ENCODE assay signal across 15 cellular contexts in genomic region chr2:135791418-135792190, GRCh38. TPM values are rescaled to one million over a fixed set of nuclear protein-coding genes. Genes with fewer than 3 reads are reported as not detected.
DNase-seq lines count a peak whose midpoint lies in the region; ATAC-seq and TF ChIP-seq lines count a peak whose summit lies in the region.
"Had no signal": no experiment of that assay in that cellular context is flagged by ENCODE, and none has a peak within 500 bp of the region (broad histone marks: within the 10 kb centered on the region; RNA-seq: fewer than 3 reads in every experiment).

No MANE protein-coding gene starts in this region.

- peaks cover 0 to 9% (median 0%) of the 10 kb centered on the region in 4 donors for H3K4me1 ChIP-seq in tibial artery
- H3K4me1 ChIP-seq: heart left ventricle, upper lobe of left lung had no signal

- intact Hi-C loops in left ventricle myocardium superior (cut with micrococcal nuclease), result no loop called here
- intact Hi-C loops in tibial artery (cut with DNase I; ENCODE audit: low total_unique reads), result no loop called here

- ATAC-seq in T-helper 17 cell (no peak), left ventricle myocardium superior (no peak), HG02588 (IDR thresholded peaks at IDR 0.05; ENCODE audit: unreplicated experiment) (no peak)
- ATAC-seq in stimulated activated effector memory CD8-positive, alpha-beta T cell treated with anti-CD3 and anti-CD28 coated beads, Interleukin-12 subunit alpha, Interleukin-12 subunit beta, amount 100 ng/mL, for 72 hours, result no peak
- ATAC-seq: heart left ventricle had no signal

- peak overlapping the region; percentile 4 for H3K27ac Mint-ChIP-seq in activated naive CD8-positive, alpha-beta T cell
- no peak overlapping the region for H3K27ac Mint-ChIP-seq in activated naive CD8-positive, alpha-beta T cell treated with anti-CD3 and anti-CD28 coated beads for 36 hours
- no peak overlapping the region for H3K27ac Mint-ChIP-seq in T-helper 17 cell
- H3K27ac Mint-ChIP-seq in stimulated activated effector memory CD8-positive, alpha-beta T cell treated with anti-CD3 and anti-CD28 coated beads, Interleukin-12 subunit alpha, Interleukin-12 subunit beta, amount 100 ng/mL, for 72 hours, result peak overlapping the region; percentile 35

- H3K27ac ChIP-seq in tibial artery, result no peak overlapping the region
- H3K27ac ChIP-seq: heart left ventricle, upper lobe of left lung had no signal

- H3K4me3 Mint-ChIP-seq in activated naive CD8-positive, alpha-beta T cell, result no peak overlapping the region
- H3K4me3 Mint-ChIP-seq in activated naive CD8-positive, alpha-beta T cell treated with anti-CD3 and anti-CD28 coated beads for 36 hours, result no peak overlapping the region
- H3K4me3 Mint-ChIP-seq in T-helper 17 cell, result peak overlapping the region; percentile 8
- H3K4me3 Mint-ChIP-seq in stimulated activated effector memory CD8-positive, alpha-beta T cell treated with anti-CD3 and anti-CD28 coated beads, Interleukin-12 subunit alpha, Interleukin-12 subunit beta, amount 100 ng/mL, for 72 hours, result no peak overlapping the region

- DNase-seq in activated naive CD8-positive, alpha-beta T cell treated with anti-CD3 and anti-CD28 coated beads for 36 hours, result no peak
- DNase-seq in T-helper 17 cell, result no peak
- DNase-seq in fibroblast of the aortic adventitia (ENCODE audit: low read depth), result peak; percentile 40
- DNase-seq in stimulated activated effector memory CD8-positive, alpha-beta T cell treated with anti-CD3 and anti-CD28 coated beads, Interleukin-12 subunit alpha, Interleukin-12 subunit beta, amount 100 ng/mL, for 72 hours (ENCODE audit: low spot score in 2 of 2), result no peak
- no peak for DNase-seq in left ventricle myocardium superior
- no peak for DNase-seq in tibial artery
- DNase-seq: activated naive CD4-positive, alpha-beta T cell; central memory CD4-positive, alpha-beta T cell; heart left ventricle; naive B cell; NCI-H1417; NCI-H446; upper lobe of left lung had no signal

- peaks cover 25% of the 10 kb centered on the region for H3K4me1 Mint-ChIP-seq in activated naive CD8-positive, alpha-beta T cell (ENCODE audit: low read depth)
- peaks cover 32% of the 10 kb centered on the region for H3K4me1 Mint-ChIP-seq in activated naive CD8-positive, alpha-beta T cell treated with anti-CD3 and anti-CD28 coated beads for 36 hours
- H3K4me1 Mint-ChIP-seq in T-helper 17 cell, result peaks cover 7% of the 10 kb centered on the region
- H3K4me1 Mint-ChIP-seq in stimulated activated effector memory CD8-positive, alpha-beta T cell treated with anti-CD3 and anti-CD28 coated beads, Interleukin-12 subunit alpha, Interleukin-12 subunit beta, amount 100 ng/mL, for 72 hours, result peaks cover 29% of the 10 kb centered on the region

- TF ChIP-seq CTCF in fibroblast of the aortic adventitia (IDR thresholded peaks at IDR 0.05; ENCODE audit: insufficient read depth, low read length), result no peak
- no peak for TF ChIP-seq CTCF in tibial artery (IDR thresholded peaks at IDR 0.05)

- H3K9me3 ChIP-seq in T-helper 17 cell (ENCODE audit: control insufficient read depth, low read length, poor library complexity, severe bottlenecking) (no peaks in the 10 kb centered on the region), tibial artery (no peaks in the 10 kb centered on the region)
- H3K9me3 ChIP-seq: upper lobe of left lung had no signal

- peaks cover 7% of the 10 kb centered on the region for H3K36me3 Mint-ChIP-seq in activated naive CD8-positive, alpha-beta T cell
- H3K36me3 Mint-ChIP-seq in activated naive CD8-positive, alpha-beta T cell treated with anti-CD3 and anti-CD28 coated beads for 36 hours, result peaks cover 8% of the 10 kb centered on the region
- peaks cover 2% of the 10 kb centered on the region for H3K36me3 Mint-ChIP-seq in T-helper 17 cell (ENCODE audit: low read depth)
- H3K36me3 Mint-ChIP-seq in stimulated activated effector memory CD8-positive, alpha-beta T cell treated with anti-CD3 and anti-CD28 coated beads, Interleukin-12 subunit alpha, Interleukin-12 subunit beta, amount 100 ng/mL, for 72 hours, result peaks cover 10% of the 10 kb centered on the region

- H3K4me3 ChIP-seq in fibroblast of the aortic adventitia (ENCODE audit: low read depth, low read length) (no peak overlapping the region), tibial artery (no peak overlapping the region)
- H3K4me3 ChIP-seq: heart left ventricle, upper lobe of left lung had no signal

- no peaks in the 10 kb centered on the region for H3K9me3 Mint-ChIP-seq in activated naive CD8-positive, alpha-beta T cell (ENCODE audit: low read depth)
- H3K9me3 Mint-ChIP-seq in activated naive CD8-positive, alpha-beta T cell treated with anti-CD3 and anti-CD28 coated beads for 36 hours, result no peaks in the 10 kb centered on the region
- H3K9me3 Mint-ChIP-seq in stimulated activated effector memory CD8-positive, alpha-beta T cell treated with anti-CD3 and anti-CD28 coated beads, Interleukin-12 subunit alpha, Interleukin-12 subunit beta, amount 100 ng/mL, for 72 hours, result no peaks in the 10 kb centered on the region

- peaks cover 0 to 4% (median 0%) of the 10 kb centered on the region in 3 donors for H3K36me3 ChIP-seq in tibial artery

- no peaks in the 10 kb centered on the region for H3K27me3 ChIP-seq in tibial artery
- H3K27me3 ChIP-seq: heart left ventricle, upper lobe of left lung had no signal

- H3K27me3 Mint-ChIP-seq in activated naive CD8-positive, alpha-beta T cell, result no peaks in the 10 kb centered on the region
- no peaks in the 10 kb centered on the region for H3K27me3 Mint-ChIP-seq in activated naive CD8-positive, alpha-beta T cell treated with anti-CD3 and anti-CD28 coated beads for 36 hours
- no peaks in the 10 kb centered on the region for H3K27me3 Mint-ChIP-seq in T-helper 17 cell

RNA-seq across cellular contexts. Expression of gene LCT, which starts 45.4 kb away (rescaled TPM):
- under 1 TPM; 0.31 to 0.34 TPM for total RNA-seq in activated naive CD8-positive, alpha-beta T cell treated with anti-CD3 and anti-CD28 coated beads for 36 hours
- total RNA-seq in T-helper 17 cell (under 1 TPM; 0.07 to 0.10 TPM), fibroblast of the aortic adventitia (ENCODE audit: low replicate concordance) (not detected in 2 replicates), left ventricle myocardium superior (not detected)

RNA-seq across cellular contexts. Expression of gene UBXN4, which starts 49.9 kb away (rescaled TPM):
- total RNA-seq in activated naive CD8-positive, alpha-beta T cell treated with anti-CD3 and anti-CD28 coated beads for 36 hours, result 10 to 100 TPM; 70.6 to 81.8 TPM
- total RNA-seq in T-helper 17 cell (100 to 1,000 TPM; 128 to 138 TPM), fibroblast of the aortic adventitia (ENCODE audit: low replicate concordance) (55.1 and 81.8 TPM in 2 replicates), left ventricle myocardium superior (56.1 TPM)

Comparison
In these comparisons a context has a peak if more than half of its experiments do, and no peak if none do; other contexts are left out.
1. H3K27ac Mint-ChIP-seq: peak in activated naive CD8-positive, alpha-beta T cell (single experiment) and stimulated activated effector memory CD8-positive, alpha-beta T cell treated with anti-CD3 and anti-CD28 coated beads, Interleukin-12 subunit alpha, Interleukin-12 subunit beta, amount 100 ng/mL, for 72 hours (single experiment); none in activated naive CD8-positive, alpha-beta T cell treated with anti-CD3 and anti-CD28 coated beads for 36 hours (single experiment) and T-helper 17 cell (single experiment).